ENCODE assay signal across 18 cellular contexts in the genomic region with DNA sequence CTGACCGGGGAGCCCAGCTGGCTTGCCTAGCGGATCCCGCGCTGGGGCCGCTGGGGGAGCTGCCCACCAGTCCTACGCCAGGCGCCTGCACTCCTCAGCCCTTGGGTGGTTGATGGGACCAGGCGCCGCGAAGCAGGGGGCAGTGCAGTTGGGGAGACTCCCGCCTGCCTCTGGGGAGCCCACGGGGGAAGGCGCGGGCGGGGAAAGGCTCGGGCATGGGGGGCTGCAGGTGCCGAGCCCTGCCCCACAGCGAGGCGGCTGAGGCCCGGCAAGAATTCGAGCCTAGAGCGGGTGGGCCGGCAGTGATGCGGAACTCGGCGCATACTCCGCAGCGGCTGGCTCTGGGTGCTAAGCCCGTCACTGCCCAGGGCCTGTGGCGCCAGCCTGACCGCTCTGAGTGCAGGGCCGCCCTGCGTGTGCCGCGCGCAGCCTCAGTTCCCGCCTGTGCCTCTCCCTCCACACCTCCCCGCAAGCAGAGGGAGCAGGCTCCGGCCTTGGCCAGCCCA.
"Had no signal": no experiment of that assay in that cellular context is flagged by ENCODE, and none has a peak within 500 bp of the region (broad histone marks: within the 10 kb centered on the region; RNA-seq: fewer than 3 reads in every experiment).

No MANE protein-coding gene starts in this region.

- H3K4me3 ChIP-seq: colonic mucosa, pancreas, spleen, thoracic aorta had no signal

- ATAC-seq: activated CD8-positive, alpha-beta memory T cell treated with anti-CD3 and anti-CD28 coated beads, Interleukin-2, amount 10 ng/mL, durations not matched to agents 7 days and 5 days; activated T-helper 17 cell treated with anti-CD3 and anti-CD28 coated beads, Interleukin-2, amount 50 U/mL, for 72 hours; left ventricle myocardium superior; naive thymus-derived CD4-positive, alpha-beta T cell; pancreas; stimulated activated memory B cell treated with anti-CD40 and anti-IgM and Interleukin-4, amounts not matched to agents 10 μg/mL and 1 μg/mL and 100 μg/mL, for 72 hours had no signal

- H3K9me3 ChIP-seq: colonic mucosa, pancreas, thoracic aorta had no signal

- DNase-seq: activated B cell treated with CpG ODN at 0.5 μM for 24 hours; activated CD4-positive, alpha-beta memory T cell treated with anti-CD3 and anti-CD28 coated beads, Interleukin-2, amount 10 ng/mL, durations not matched to agents 7 days and 5 days; activated CD4-positive, alpha-beta T cell treated with anti-CD3 and anti-CD28 coated beads for 48 hours; activated CD8-positive, alpha-beta memory T cell treated with anti-CD3 and anti-CD28 coated beads, Interleukin-2, amount 10 ng/mL, durations not matched to agents 7 days and 5 days; activated naive CD4-positive, alpha-beta T cell; colonic mucosa; erythroblast; left ventricle myocardium superior; mesenchymal stem cell; naive thymus-derived CD4-positive, alpha-beta T cell; stimulated activated CD4-positive, alpha-beta T cell treated with anti-CD3 and anti-CD28 coated beads, Interleukin-4, amount 100 ng/mL, for 4 hours had no signal

- H3K27me3 ChIP-seq: colonic mucosa, pancreas had no signal

- H3K4me1 ChIP-seq: colonic mucosa, pancreas, spleen had no signal

- H3K36me3 ChIP-seq: colonic mucosa, pancreas, spleen, thoracic aorta had no signal

- H3K27ac ChIP-seq: colonic mucosa, pancreas, spleen, thoracic aorta had no signal

- FAIRE-seq: frontal cortex, keratinocyte, pancreas had no signal
